11 cellular contexts compared by ENCODE assay signal in genomic region chr15:79811406-79812405, GRCh38.
DNase-seq lines count a peak whose midpoint lies in the region; ATAC-seq lines count a peak whose summit lies in the region.
"Had no signal": no experiment of that assay in that cellular context is flagged by ENCODE, and none has a peak within 500 bp of the region (broad histone marks: within the 10 kb centered on the region; RNA-seq: fewer than 3 reads in every experiment).

No MANE protein-coding gene starts in this region.

- H3K9me3 ChIP-seq in aorta (ENCODE audit: control insufficient read depth, low read length) (peaks cover 3% of the 10 kb centered on the region), Karpas-422 (ENCODE audit: low read length) (no peaks in the 10 kb centered on the region)

- no peak overlapping the region for H3K27ac Mint-ChIP-seq in activated CD4-positive, alpha-beta memory T cell treated with anti-CD3 and anti-CD28 coated beads for 36 hours

- H3K4me1 ChIP-seq in aorta (ENCODE audit: control insufficient read depth in 1 of 2, insufficient read depth in 2 of 2, low read length in 2 of 2) (no peaks in the 10 kb centered on the region), Karpas-422 (ENCODE audit: low read length) (no peaks in the 10 kb centered on the region; the same call in 1 of the 2 replicates)
- H3K4me1 ChIP-seq: A549 had no signal

- no peaks in the 10 kb centered on the region for H3K9me2 ChIP-seq in Karpas-422 (replicated peaks; ENCODE audit: insufficient read depth, low read length)

- ATAC-seq in left colon: no peak
- peak; percentile 64 for ATAC-seq in aorta (ENCODE audit: low FRiP score)
- ATAC-seq: A549 had no signal

- no peak overlapping the region for H3K4me2 ChIP-seq in Karpas-422 (ENCODE audit: low read depth, low read length, poor library complexity, severe bottlenecking)
- H3K4me2 ChIP-seq: A549 had no signal

- H3K4me3 ChIP-seq in aorta (ENCODE audit: low read length in 2 of 2) (no peak overlapping the region), Karpas-422 (ENCODE audit: low read length) (no peak overlapping the region)
- H3K4me3 ChIP-seq: A549 had no signal

- intact Hi-C loops in left colon (cut with DNase I, micrococcal nuclease): no loop called here
- intact Hi-C loops in aorta (cut with DNase I): no loop called here
- intact Hi-C loops in activated CD4-positive, alpha-beta memory T cell treated with anti-CD3 and anti-CD28 coated beads for 36 hours (cut with micrococcal nuclease): no loop called here

- H3K27ac ChIP-seq in aorta (ENCODE audit: low read depth in 1 of 2, low read length in 2 of 2) (no peak overlapping the region), Karpas-422 (ENCODE audit: low read length) (no peak overlapping the region)
- H3K27ac ChIP-seq: A549 had no signal

- WGBS in aorta, 2 donors: 19 to 20% methylated on average over 15 of the region's 15 CpGs

- POLR2A ChIA-PET in activated CD4-positive, alpha-beta memory T cell treated with anti-CD3 and anti-CD28 coated beads for 36 hours (lab: Charles Lee): no interaction called here

- CTCF ChIA-PET in activated CD4-positive, alpha-beta memory T cell treated with anti-CD3 and anti-CD28 coated beads for 36 hours (lab: Charles Lee): no interaction called here

- no peak overlapping the region for H3K4me3 Mint-ChIP-seq in activated CD4-positive, alpha-beta memory T cell treated with anti-CD3 and anti-CD28 coated beads for 36 hours
- H3K4me3 Mint-ChIP-seq: neural crest cell had no signal

- in situ Hi-C loops in T47D (cut with HindIII; ENCODE audit: low pct_unique_long_range_greater_than_20kb, low sequenced_read_pairs): no loop called here

- no peaks in the 10 kb centered on the region for H3K4me1 Mint-ChIP-seq in activated CD4-positive, alpha-beta memory T cell treated with anti-CD3 and anti-CD28 coated beads for 36 hours (ENCODE audit: low read depth)
- H3K4me1 Mint-ChIP-seq: neural crest cell had no signal

- no peaks in the 10 kb centered on the region for H3K27me3 ChIP-seq in aorta (ENCODE audit: control insufficient read depth in 1 of 2, insufficient read depth in 2 of 2, low read length in 1 of 2)
- no peaks in the 10 kb centered on the region for H3K27me3 ChIP-seq in Karpas-422 (ENCODE audit: low read length)

- H3K27me3 Mint-ChIP-seq in activated CD4-positive, alpha-beta memory T cell treated with anti-CD3 and anti-CD28 coated beads for 36 hours: peaks cover 2% of the 10 kb centered on the region

- H3K9ac ChIP-seq in Karpas-422 (ENCODE audit: low read length): no peak overlapping the region

- DNase-seq in NCI-H345 (lab: John Stamatoyannopoulos, UW) (peak; percentile 47), NCI-H345 treated with DMSO at 0.1 percent for 48 hours (lab: John Stamatoyannopoulos, UW; ENCODE audit: unreplicated experiment) (no peak), T47D (ENCODE audit: low read depth in 1 of 2, low spot score in 1 of 2) (peak; percentile 55 to 74), left colon (peak; percentile 13 to 41), aorta (peak in 1 of 2 donors; percentile 77), T-helper 1 cell (no peak), Karpas-422 (no peak)
- DNase-seq in activated CD4-positive, alpha-beta memory T cell treated with anti-CD3 and anti-CD28 coated beads for 36 hours: no peak
- DNase-seq: amniotic stem cell had no signal

- no peaks in the 10 kb centered on the region for H3K9me3 Mint-ChIP-seq in activated CD4-positive, alpha-beta memory T cell treated with anti-CD3 and anti-CD28 coated beads for 36 hours

- no peaks in the 10 kb centered on the region for H4K20me1 ChIP-seq in Karpas-422 (ENCODE audit: insufficient read depth, low read depth, low read length)

- H2AFZ ChIP-seq in Karpas-422 (ENCODE audit: low read length): no peak overlapping the region

- H3K79me2 ChIP-seq in Karpas-422 (ENCODE audit: low read length): no peaks in the 10 kb centered on the region

- peaks cover 2% of the 10 kb centered on the region for H3K36me3 Mint-ChIP-seq in activated CD4-positive, alpha-beta memory T cell treated with anti-CD3 and anti-CD28 coated beads for 36 hours

- H3K36me3 ChIP-seq in aorta (ENCODE audit: control insufficient read depth in 1 of 2, insufficient read depth in 2 of 2, low read length in 1 of 2) (no peaks in the 10 kb centered on the region), Karpas-422 (ENCODE audit: insufficient read depth, low read length) (no peaks in the 10 kb centered on the region)

Comparison
In these comparisons a context has a peak if more than half of its experiments do, and no peak if none do; other contexts are left out.
1. DNase-seq: peak in NCI-H345 (single experiment), T47D (2 of 2) and left colon (2 of 2); none in NCI-H345 treated with DMSO at 0.1 percent for 48 hours (single experiment), activated CD4-positive, alpha-beta memory T cell treated with anti-CD3 and anti-CD28 coated beads for 36 hours (single experiment), T-helper 1 cell (0 of 5) and Karpas-422 (single experiment).